Comparison of ENCODE assay signal across 20 cellular contexts in the genomic region with DNA sequence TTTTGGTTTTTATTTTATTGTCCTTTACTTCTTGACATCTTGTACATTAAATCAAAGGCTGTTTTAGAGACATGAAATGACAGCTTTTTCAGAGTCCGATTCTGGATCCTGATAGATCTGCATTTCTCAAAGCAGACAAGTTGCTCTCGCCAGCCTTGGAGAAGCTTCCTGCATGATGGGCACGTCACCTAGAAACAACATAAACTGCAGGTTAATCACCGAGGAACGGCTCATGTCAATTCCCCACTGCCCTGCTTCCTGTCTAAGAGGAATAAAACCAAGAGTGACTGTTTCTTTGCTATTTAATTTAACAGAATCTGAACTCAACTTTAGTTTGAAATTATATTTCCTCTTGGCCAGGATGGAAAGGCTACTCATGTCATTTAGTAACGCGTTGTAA.
DNase-seq lines count a peak whose midpoint lies in the region; ATAC-seq and TF ChIP-seq lines count a peak whose summit lies in the region.
"Had no signal": no experiment of that assay in that cellular context is flagged by ENCODE, and none has a peak within 500 bp of the region (broad histone marks: within the 10 kb centered on the region; RNA-seq: fewer than 3 reads in every experiment).

No MANE protein-coding gene starts in this region.

- H3K4me3 Mint-ChIP-seq in glutamatergic neuron (ENCODE audit: unreplicated experiment): no peak overlapping the region
- H3K4me3 Mint-ChIP-seq: activated CD4-positive, alpha-beta T cell treated with anti-CD3 and anti-CD28 coated beads, Interleukin-2, amount 10 ng/mL, durations not matched to agents 24 days and 14 days; activated naive CD8-positive, alpha-beta T cell treated with anti-CD3 and anti-CD28 coated beads, Interleukin-2, amount 50 U/mL, for 24 hours; brain had no signal

- peak overlapping the region; percentile 60 for H3K27ac Mint-ChIP-seq in glutamatergic neuron (ENCODE audit: unreplicated experiment)
- H3K27ac Mint-ChIP-seq: activated CD4-positive, alpha-beta T cell treated with anti-CD3 and anti-CD28 coated beads, Interleukin-2, amount 10 ng/mL, durations not matched to agents 24 days and 14 days; activated naive CD8-positive, alpha-beta T cell treated with anti-CD3 and anti-CD28 coated beads, Interleukin-2, amount 50 U/mL, for 24 hours had no signal

- H3K36me3 Mint-ChIP-seq in glutamatergic neuron (ENCODE audit: unreplicated experiment): no peaks in the 10 kb centered on the region
- H3K36me3 Mint-ChIP-seq: brain had no signal

- H3K4me1 Mint-ChIP-seq in glutamatergic neuron (ENCODE audit: low read depth, unreplicated experiment): peaks cover 37% of the 10 kb centered on the region
- H3K4me1 Mint-ChIP-seq: activated CD4-positive, alpha-beta T cell treated with anti-CD3 and anti-CD28 coated beads, Interleukin-2, amount 10 ng/mL, durations not matched to agents 24 days and 14 days; activated naive CD8-positive, alpha-beta T cell treated with anti-CD3 and anti-CD28 coated beads, Interleukin-2, amount 50 U/mL, for 24 hours had no signal

- TF ChIP-seq CTCF in glutamatergic neuron (IDR thresholded peaks at IDR 0.05; ENCODE audit: partially characterized antibody, unreplicated experiment): no peak

- no peak for ATAC-seq in GM18517 (IDR thresholded peaks at IDR 0.05; ENCODE audit: unreplicated experiment)
- ATAC-seq: activated naive CD8-positive, alpha-beta T cell treated with anti-CD3 and anti-CD28 coated beads, Interleukin-2, amount 50 U/mL, for 24 hours; left ventricle myocardium superior had no signal

- H3K27me3 Mint-ChIP-seq in glutamatergic neuron (ENCODE audit: unreplicated experiment): no peaks in the 10 kb centered on the region

- DNase-seq in NCI-H1436 (lab: John Stamatoyannopoulos, UW): peak; percentile 23
- DNase-seq in NCI-H1436 treated with DMSO at 0.1 percent for 48 hours (lab: John Stamatoyannopoulos, UW): no peak
- peak; percentile 37 for DNase-seq in NCI-H748 (lab: John Stamatoyannopoulos, UW; ENCODE audit: unreplicated experiment)
- DNase-seq in glutamatergic neuron: no peak
- peak; percentile 44 for DNase-seq in retina
- DNase-seq in EL: no peak
- DNase-seq in hepatic stellate cell (ENCODE audit: low spot score): no peak
- DNase-seq: 8988T; activated CD4-positive, alpha-beta T cell treated with anti-CD3 and anti-CD28 coated beads, Interleukin-2, amount 10 ng/mL, durations not matched to agents 24 days and 14 days; activated CD8-positive, alpha-beta memory T cell treated with anti-CD3 and anti-CD28 coated beads, Interleukin-2, amount 50 U/mL, for 4 hours; activated naive CD8-positive, alpha-beta T cell treated with anti-CD3 and anti-CD28 coated beads, Interleukin-2, amount 50 U/mL, for 24 hours; AML-193; IMR-90; left ventricle myocardium superior; NCI-H187; stimulated activated CD8-positive, alpha-beta memory T cell treated with anti-CD3 and anti-CD28 coated beads, Interleukin-4, amount 100 ng/mL, for 48 hours; T-helper 1 cell; upper lobe of left lung had no signal

- H3K9me3 Mint-ChIP-seq in glutamatergic neuron (ENCODE audit: unreplicated experiment): peaks cover 2% of the 10 kb centered on the region
- H3K9me3 Mint-ChIP-seq: activated naive CD8-positive, alpha-beta T cell treated with anti-CD3 and anti-CD28 coated beads, Interleukin-2, amount 50 U/mL, for 24 hours; brain had no signal

Comparison
In these comparisons a context has a peak if more than half of its experiments do, and no peak if none do; other contexts are left out.
1. DNase-seq: peak in NCI-H1436 (single experiment), NCI-H748 (single experiment) and retina (single experiment); none in NCI-H1436 treated with DMSO at 0.1 percent for 48 hours (single experiment), glutamatergic neuron (single experiment), EL (single experiment) and hepatic stellate cell (single experiment).